ENCODE assay signal across 9 cellular contexts in genomic region chr22:46373838-46374662, GRCh38. TPM values are rescaled to one million over a fixed set of nuclear protein-coding genes. Genes with fewer than 3 reads are reported as not detected.
DNase-seq lines count a peak whose midpoint lies in the region; ATAC-seq, FAIRE-seq and TF ChIP-seq lines count a peak whose summit lies in the region.
"Had no signal": no experiment of that assay in that cellular context is flagged by ENCODE, and none has a peak within 500 bp of the region (broad histone marks: within the 10 kb centered on the region; RNA-seq: fewer than 3 reads in every experiment).

No MANE protein-coding gene starts in this region.

- H3K4me1 Mint-ChIP-seq in activated naive CD8-positive, alpha-beta T cell treated with anti-CD3 and anti-CD28 coated beads, Interleukin-2, amount 50 U/mL, for 24 hours: peaks cover 34% of the 10 kb centered on the region
- peaks cover 2% of the 10 kb centered on the region for H3K4me1 Mint-ChIP-seq in osteocyte (ENCODE audit: unreplicated experiment)

- no peak for FAIRE-seq in GM19239 (lab: Jason Lieb, UNC)

- peak; percentile 29 for DNase-seq in Daoy (ENCODE audit: low read depth)
- peak; percentile 44 for DNase-seq in NCI-H1105 treated with DMSO at 0.1 percent for 48 hours (lab: John Stamatoyannopoulos, UW)
- peak; percentile 27 for DNase-seq in activated naive CD8-positive, alpha-beta T cell treated with anti-CD3 and anti-CD28 coated beads, Interleukin-2, amount 50 U/mL, for 24 hours
- peak; percentile 66 for DNase-seq in renal cortical epithelial cell (ENCODE audit: low read depth)
- DNase-seq in GM19239 (ENCODE audit: insufficient read length, low spot score): no peak
- DNase-seq in GM10266 (ENCODE audit: extremely low spot score): no peak
- no peak for DNase-seq in osteocyte (ENCODE audit: extremely low spot score, unreplicated experiment)
- DNase-seq: activated CD4-positive, CD25-positive, alpha-beta regulatory T cell treated with anti-CD3 and anti-CD28 coated beads, Interleukin-2, amount 50 U/mL, for 72 hours had no signal

- no peak overlapping the region for H3K4me3 Mint-ChIP-seq in activated naive CD8-positive, alpha-beta T cell treated with anti-CD3 and anti-CD28 coated beads, Interleukin-2, amount 50 U/mL, for 24 hours
- no peak overlapping the region for H3K4me3 Mint-ChIP-seq in osteocyte (ENCODE audit: unreplicated experiment)

- no peak for TF ChIP-seq CTCF in GM10266 (IDR thresholded peaks at IDR 0.05; ENCODE audit: control insufficient read depth, insufficient read depth, low read depth, missing control alignments)
- TF ChIP-seq CTCF in osteocyte (IDR thresholded peaks at IDR 0.05): no peak

- peak; percentile 31 for ATAC-seq in activated naive CD8-positive, alpha-beta T cell treated with anti-CD3 and anti-CD28 coated beads, Interleukin-2, amount 50 U/mL, for 24 hours
- ATAC-seq in HG02840 (IDR thresholded peaks at IDR 0.05; ENCODE audit: low FRiP score, unreplicated experiment): no peak

- H3K36me3 Mint-ChIP-seq in activated naive CD8-positive, alpha-beta T cell treated with anti-CD3 and anti-CD28 coated beads, Interleukin-2, amount 50 U/mL, for 24 hours (ENCODE audit: low read depth): peaks cover 6% of the 10 kb centered on the region
- peaks cover 17% of the 10 kb centered on the region for H3K36me3 Mint-ChIP-seq in osteocyte (ENCODE audit: unreplicated experiment)

- H3K9me3 Mint-ChIP-seq in activated naive CD8-positive, alpha-beta T cell treated with anti-CD3 and anti-CD28 coated beads, Interleukin-2, amount 50 U/mL, for 24 hours: peaks cover 5% of the 10 kb centered on the region
- H3K9me3 Mint-ChIP-seq in osteocyte (ENCODE audit: unreplicated experiment): peaks cover 5% of the 10 kb centered on the region

- no peak overlapping the region for H3K27ac Mint-ChIP-seq in activated naive CD8-positive, alpha-beta T cell treated with anti-CD3 and anti-CD28 coated beads, Interleukin-2, amount 50 U/mL, for 24 hours
- no peak overlapping the region for H3K27ac Mint-ChIP-seq in osteocyte (ENCODE audit: unreplicated experiment)

- H3K27me3 Mint-ChIP-seq in activated naive CD8-positive, alpha-beta T cell treated with anti-CD3 and anti-CD28 coated beads, Interleukin-2, amount 50 U/mL, for 24 hours: peaks cover 12% of the 10 kb centered on the region
- H3K27me3 Mint-ChIP-seq in osteocyte (ENCODE audit: unreplicated experiment): no peaks in the 10 kb centered on the region

RNA-seq across cellular contexts. Expression of gene TRMU, which starts 38.5 kb away (rescaled TPM):
- total RNA-seq in Daoy (2014; rRNA removed; shearing (Covaris generic)): 60.4 and 77.4 TPM in 2 replicates
- total RNA-seq in renal cortical epithelial cell (24.3 and 41.2 TPM in 2 replicates), osteocyte (36.7 and 38.2 TPM in 2 replicates)

Comparison
In these comparisons a context has a peak if more than half of its experiments do, and no peak if none do; other contexts are left out.
1. DNase-seq: peak in Daoy (single experiment), NCI-H1105 treated with DMSO at 0.1 percent for 48 hours (single experiment), activated naive CD8-positive, alpha-beta T cell treated with anti-CD3 and anti-CD28 coated beads, Interleukin-2, amount 50 U/mL, for 24 hours (single experiment) and renal cortical epithelial cell (single experiment); none in GM19239 (single experiment), GM10266 (single experiment) and osteocyte (single experiment).